In genomic region chr9:137501457-137501856, GRCh38 we compare ENCODE assay signal across 34 cellular contexts. TPM values are rescaled to one million over a fixed set of nuclear protein-coding genes. Genes with fewer than 3 reads are reported as not detected.
DNase-seq lines count a peak whose midpoint lies in the region; ATAC-seq, FAIRE-seq and TF ChIP-seq lines count a peak whose summit lies in the region.
"Had no signal": no experiment of that assay in that cellular context is flagged by ENCODE, and none has a peak within 500 bp of the region (broad histone marks: within the 10 kb centered on the region; RNA-seq: fewer than 3 reads in every experiment).

No MANE protein-coding gene starts in this region.

- TF ChIP-seq POLR2A in HepG2 (IDR thresholded peaks at IDR 0.05; ENCODE audit: insufficient read depth in 1 of 2, low read depth in 2 of 2, low read length in 2 of 2), result no peak

- peaks cover 21% of the 10 kb centered on the region for H3K27me3 Mint-ChIP-seq in activated naive CD4-positive, alpha-beta T cell treated with anti-CD3 and anti-CD28 coated beads, Interleukin-2, amount 10 ng/mL, durations not matched to agents 7 days and 5 days
- peaks cover 13% of the 10 kb centered on the region for H3K27me3 Mint-ChIP-seq in WTC11 (ENCODE audit: low read depth)
- H3K27me3 Mint-ChIP-seq: activated B cell treated with CpG ODN at 0.5 μM for 24 hours; B cell; CD4-positive, alpha-beta memory T cell had no signal

- no peak overlapping the region for H3K4me3 ChIP-seq in HepG2 (replicated peaks in 1 of 3; ENCODE audit: insufficient read depth in 1 of 3, low read depth in 2 of 3, low read length in 3 of 3)
- H3K4me3 ChIP-seq: GM12878, left lung, Peyer's patch, psoas muscle, tibial nerve had no signal

- TF ChIP-seq CTCF in WTC11 (IDR thresholded peaks at IDR 0.05) (no peak), HepG2 (CRISPR knock-in tag; IDR thresholded peaks at IDR 0.05) (no peak)

- DNase-seq in activated naive CD4-positive, alpha-beta T cell treated with anti-CD3 and anti-CD28 coated beads, Interleukin-2, amount 10 ng/mL, durations not matched to agents 7 days and 5 days, result no peak
- DNase-seq in activated naive CD4-positive, alpha-beta T cell treated with anti-CD3 and anti-CD28 coated beads, Interleukin-2, amount 50 U/mL, for 16 hours, result no peak
- no peak for DNase-seq in WTC11 (ENCODE audit: low spot score)
- DNase-seq in HepG2 (ENCODE audit: low spot score), result no peak
- no peak for DNase-seq in stimulated activated effector memory CD8-positive, alpha-beta T cell treated with anti-CD3 and anti-CD28 coated beads, Interleukin-12 subunit alpha, Interleukin-12 subunit beta, amount 100 ng/mL, for 72 hours (ENCODE audit: low spot score in 2 of 2)
- no peak for DNase-seq in hypothalamus (lab: John Stamatoyannopoulos, UW)
- DNase-seq in EL, result no peak
- DNase-seq: activated B cell treated with CpG ODN at 0.5 μM for 24 hours; activated CD4-positive, alpha-beta T cell treated with anti-CD3 and anti-CD28 coated beads, Interleukin-2, amount 10 ng/mL, durations not matched to agents 7 days and 5 days; activated naive CD4-positive, alpha-beta T cell; amygdala; CD4-positive, alpha-beta memory T cell; DMS 273 treated with DMSO at 0.1 percent for 48 hours; effector CD4-positive, alpha-beta T cell; H9; mesenchymal stem cell; MV-4-11; NCI-H1436 treated with DMSO at 0.1 percent for 48 hours; NCI-H2081 treated with DMSO at 0.1 percent for 48 hours; NCI-H2227 treated with DMSO at 0.1 percent for 48 hours; NCI-H69; Peyer's patch; SIG-M5; SW 1271 had no signal

- H3K4me1 ChIP-seq in HepG2 (ENCODE audit: insufficient read depth, low read length), result peaks cover 4% of the 10 kb centered on the region
- H3K4me1 ChIP-seq: left lung, Peyer's patch, psoas muscle, tibial nerve had no signal

- no TSS peak for BruUV-seq in HepG2 (replicated peaks; lab: Mats Ljungman, UMichigan)

- peaks cover 11% of the 10 kb centered on the region for H3K36me3 Mint-ChIP-seq in activated naive CD4-positive, alpha-beta T cell treated with anti-CD3 and anti-CD28 coated beads, Interleukin-2, amount 10 ng/mL, durations not matched to agents 7 days and 5 days
- peaks cover 16% of the 10 kb centered on the region for H3K36me3 Mint-ChIP-seq in WTC11
- H3K36me3 Mint-ChIP-seq in stimulated activated effector memory CD8-positive, alpha-beta T cell treated with anti-CD3 and anti-CD28 coated beads, Interleukin-12 subunit alpha, Interleukin-12 subunit beta, amount 100 ng/mL, for 72 hours, result peaks cover 16% of the 10 kb centered on the region

- peak overlapping the region; percentile 84 for H3K27ac Mint-ChIP-seq in activated naive CD4-positive, alpha-beta T cell treated with anti-CD3 and anti-CD28 coated beads, Interleukin-2, amount 10 ng/mL, durations not matched to agents 7 days and 5 days
- peak overlapping the region; percentile 53; the same call in 1 of the 2 replicates for H3K27ac Mint-ChIP-seq in WTC11
- H3K27ac Mint-ChIP-seq in stimulated activated effector memory CD8-positive, alpha-beta T cell treated with anti-CD3 and anti-CD28 coated beads, Interleukin-12 subunit alpha, Interleukin-12 subunit beta, amount 100 ng/mL, for 72 hours, result peak overlapping the region; percentile 94
- H3K27ac Mint-ChIP-seq: activated CD4-positive, alpha-beta T cell treated with anti-CD3 and anti-CD28 coated beads, Interleukin-2, amount 10 ng/mL, durations not matched to agents 7 days and 5 days; B cell had no signal

- peaks cover 4 to 15% of the 10 kb centered on the region in 2 experiments; a peak in 2 of 5 replicates for H3K27me3 ChIP-seq in HepG2 (ENCODE audit: control insufficient read depth in 1 of 2, insufficient read depth in 2 of 2, low read length in 2 of 2)
- H3K27me3 ChIP-seq: left lung, Peyer's patch, tibial nerve had no signal

- no peak for ATAC-seq in WTC11
- ATAC-seq in HepG2, result peak; percentile 8; the same call in 1 of the 3 replicates
- no peak for ATAC-seq in stimulated activated effector memory CD8-positive, alpha-beta T cell treated with anti-CD3 and anti-CD28 coated beads, Interleukin-12 subunit alpha, Interleukin-12 subunit beta, amount 100 ng/mL, for 72 hours
- ATAC-seq in HG03095 (IDR thresholded peaks at IDR 0.05; ENCODE audit: unreplicated experiment), result no peak
- ATAC-seq: GM12878, left lung, psoas muscle, sciatic nerve had no signal

- 24% methylated on average over 5 of the region's 12 CpGs for WGBS in HepG2 (ENCODE audit: low lambda C conversion rate)

- H3K36me3 ChIP-seq in HepG2 (replicated peaks in 1 of 2; ENCODE audit: control insufficient read depth in 1 of 2, insufficient read depth in 2 of 2, low read length in 2 of 2), result no peaks in the 10 kb centered on the region
- H3K36me3 ChIP-seq: left lung had no signal

- no peak for FAIRE-seq in HepG2 (lab: Jason Lieb, UNC)
- FAIRE-seq: bronchial epithelial cell, colon, GM12878 had no signal

- H3K27ac ChIP-seq in HepG2 (ENCODE audit: extremely low read length, insufficient read depth, low read length), result no peak overlapping the region
- H3K27ac ChIP-seq: epithelial cell of prostate, left lung, Peyer's patch, psoas muscle, tibial nerve had no signal

- H3K9me3 Mint-ChIP-seq in activated naive CD4-positive, alpha-beta T cell treated with anti-CD3 and anti-CD28 coated beads, Interleukin-2, amount 10 ng/mL, durations not matched to agents 7 days and 5 days, result peaks cover 13% of the 10 kb centered on the region
- H3K9me3 Mint-ChIP-seq in WTC11, result peaks cover 26% of the 10 kb centered on the region
- no peaks in the 10 kb centered on the region for H3K9me3 Mint-ChIP-seq in stimulated activated effector memory CD8-positive, alpha-beta T cell treated with anti-CD3 and anti-CD28 coated beads, Interleukin-12 subunit alpha, Interleukin-12 subunit beta, amount 100 ng/mL, for 72 hours
- H3K9me3 Mint-ChIP-seq: activated B cell treated with CpG ODN at 0.5 μM for 24 hours; activated CD4-positive, alpha-beta T cell treated with anti-CD3 and anti-CD28 coated beads, Interleukin-2, amount 10 ng/mL, durations not matched to agents 7 days and 5 days had no signal

- H3K9ac ChIP-seq in HepG2 (ENCODE audit: insufficient read depth, low read depth, low read length), result no peak overlapping the region

- H3K4me1 Mint-ChIP-seq in activated naive CD4-positive, alpha-beta T cell treated with anti-CD3 and anti-CD28 coated beads, Interleukin-2, amount 10 ng/mL, durations not matched to agents 7 days and 5 days, result peaks cover 4% of the 10 kb centered on the region
- no peaks in the 10 kb centered on the region for H3K4me1 Mint-ChIP-seq in WTC11
- H3K4me1 Mint-ChIP-seq in stimulated activated effector memory CD8-positive, alpha-beta T cell treated with anti-CD3 and anti-CD28 coated beads, Interleukin-12 subunit alpha, Interleukin-12 subunit beta, amount 100 ng/mL, for 72 hours, result peaks cover 13% of the 10 kb centered on the region
- H3K4me1 Mint-ChIP-seq: B cell, H9 had no signal

- TF ChIP-seq EP300 in HepG2 (IDR thresholded peaks at IDR 0.05; ENCODE audit: low read depth in 2 of 2, low read length in 2 of 2), result no peak
- TF ChIP-seq EP300 in HepG2 (CRISPR knock-in tag; IDR thresholded peaks at IDR 0.05; ENCODE audit: borderline replicate concordance), result no peak

- H3K9me3 ChIP-seq in HepG2 (ENCODE audit: low read length), result no peaks in the 10 kb centered on the region
- H3K9me3 ChIP-seq: Peyer's patch, psoas muscle, tibial nerve had no signal

- H2AFZ ChIP-seq in HepG2 (ENCODE audit: low read length), result no peak overlapping the region

- H3K79me2 ChIP-seq in HepG2 (ENCODE audit: insufficient read depth, low read length), result no peaks in the 10 kb centered on the region

- CTCF ChIA-PET in activated naive CD4-positive, alpha-beta T cell treated with anti-CD3 and anti-CD28 coated beads, Interleukin-2, amount 10 ng/mL, durations not matched to agents 7 days and 5 days (lab: Charles Lee), result no interaction called here
- CTCF ChIA-PET in WTC11 (lab: Charles Lee), result no interaction called here
- CTCF ChIA-PET in HepG2 (lab: Yijun Ruan, JAX; ENCODE audit: low intra/inter-chr PET ratio, low total read pairs), result no interaction called here

- no peak for TF ChIP-seq RAD21 in HepG2 (CRISPR knock-in tag; IDR thresholded peaks at IDR 0.05)

- POLR2A ChIA-PET in WTC11 (lab: Charles Lee) (no interaction called here), HepG2 (lab: Yijun Ruan, JAX) (no interaction called here)

- H3K4me3 Mint-ChIP-seq in activated naive CD4-positive, alpha-beta T cell treated with anti-CD3 and anti-CD28 coated beads, Interleukin-2, amount 10 ng/mL, durations not matched to agents 7 days and 5 days, result peak overlapping the region; percentile 54
- H3K4me3 Mint-ChIP-seq in WTC11, result no peak overlapping the region
- H3K4me3 Mint-ChIP-seq in stimulated activated effector memory CD8-positive, alpha-beta T cell treated with anti-CD3 and anti-CD28 coated beads, Interleukin-12 subunit alpha, Interleukin-12 subunit beta, amount 100 ng/mL, for 72 hours, result no peak overlapping the region
- H3K4me3 Mint-ChIP-seq: activated B cell treated with CpG ODN at 0.5 μM for 24 hours; activated CD4-positive, alpha-beta T cell treated with anti-CD3 and anti-CD28 coated beads, Interleukin-2, amount 10 ng/mL, durations not matched to agents 7 days and 5 days; B cell had no signal

- in situ Hi-C loops in HepG2 (cut with HindIII; ENCODE audit: extremely low pct_ligation_motif_present, low pct_unique_long_range_greater_than_20kb), result no loop called here

- no peak overlapping the region for H3K4me2 ChIP-seq in HepG2 (ENCODE audit: low read depth, low read length)

- intact Hi-C loops in HepG2 (cut with micrococcal nuclease; ENCODE audit: unreplicated experiment), result no loop called here

- no peaks in the 10 kb centered on the region for H4K20me1 ChIP-seq in HepG2 (ENCODE audit: insufficient read depth, low read length)

RNA-seq across cellular contexts. Expression of gene NSMF, which starts 42.3 kb away (rescaled TPM):
- total RNA-seq in WTC11 (2021) (61.6 to 63.7 TPM (median 61.9 TPM) in 3 replicates), HepG2 (2016; rRNA removed; fragmentation: Illumina TruSeq; extraction: Trizol) (38.3 and 44.3 TPM in 2 replicates)
- 35.6 and 45.0 TPM in 2 replicates for total RNA-seq in HepG2 (2016; cell fraction: cytosol; rRNA removed; fragmentation: Illumina TruSeq; extraction: Trizol; ENCODE audit: low read depth)
- total RNA-seq in HepG2 (2016; cell fraction: insoluble cytoplasmic fraction; rRNA removed; fragmentation: Illumina TruSeq; extraction: Trizol), result 31.9 and 43.2 TPM in 2 replicates
- total RNA-seq in HepG2 (2016; cell fraction: membrane; rRNA removed; fragmentation: Illumina TruSeq; extraction: Trizol), result 88.7 and 95.2 TPM in 2 replicates
- total RNA-seq in HepG2 (2016; cell fraction: nucleus; rRNA removed; fragmentation: Illumina TruSeq; extraction: Trizol), result 47.8 and 56.5 TPM in 2 replicates
- polyA plus RNA-seq in HepG2 (2011; rRNA removed), result 183 and 271 TPM in 2 replicates
- polyA plus RNA-seq in HepG2 (2011; cell fraction: cytosol; rRNA removed), result 147 and 184 TPM in 2 replicates
- 1,153 and 1,227 TPM in 2 replicates for polyA plus RNA-seq in HepG2 (2011; cell fraction: nucleus; rRNA removed)
- 143 and 184 TPM in 2 replicates for polyA plus RNA-seq in HepG2 (2012)
- 80.1 and 97.0 TPM in 2 replicates for polyA plus RNA-seq in HepG2 (2016; cell fraction: cytosol; fragmentation: Illumina TruSeq; extraction: Trizol; ENCODE audit: low read depth)
- polyA plus RNA-seq in HepG2 (2016; cell fraction: insoluble cytoplasmic fraction; fragmentation: Illumina TruSeq; extraction: Trizol; ENCODE audit: low read depth), result 62.3 and 80.0 TPM in 2 replicates
- 159 and 160 TPM in 2 replicates for polyA plus RNA-seq in HepG2 (2016; cell fraction: membrane; fragmentation: Illumina TruSeq; extraction: Trizol; ENCODE audit: low read depth)
- 179 and 193 TPM in 2 replicates for polyA plus RNA-seq in HepG2 (2016; cell fraction: nucleus; fragmentation: Illumina TruSeq; extraction: Trizol; ENCODE audit: insufficient read depth, low read depth)
- polyA minus RNA-seq in HepG2 (2011; rRNA and poly(A)+ RNA removed; ENCODE audit: low replicate concordance), result 64.9 and 155 TPM in 2 replicates
- polyA minus RNA-seq in HepG2 (2011; cell fraction: cytosol; rRNA and poly(A)+ RNA removed), result 76.5 and 105 TPM in 2 replicates
- 147 and 159 TPM in 2 replicates for polyA minus RNA-seq in HepG2 (2011; cell fraction: nucleus; rRNA and poly(A)+ RNA removed)

RNA-seq across cellular contexts. Expression of gene PNPLA7, which starts 48.7 kb away (rescaled TPM):
- total RNA-seq in WTC11 (2021) (1.3 to 1.6 TPM (median 1.6 TPM) in 3 replicates), HepG2 (2016; rRNA removed; fragmentation: Illumina TruSeq; extraction: Trizol) (0.21 and 0.42 TPM in 2 replicates)
- total RNA-seq in HepG2 (2016; cell fraction: cytosol; rRNA removed; fragmentation: Illumina TruSeq; extraction: Trizol; ENCODE audit: low read depth), result 0.30 and 0.53 TPM in 2 replicates
- 0.25 and 0.39 TPM in 2 replicates for total RNA-seq in HepG2 (2016; cell fraction: insoluble cytoplasmic fraction; rRNA removed; fragmentation: Illumina TruSeq; extraction: Trizol)
- 0.21 and 0.28 TPM in 2 replicates for total RNA-seq in HepG2 (2016; cell fraction: membrane; rRNA removed; fragmentation: Illumina TruSeq; extraction: Trizol)
- total RNA-seq in HepG2 (2016; cell fraction: nucleus; rRNA removed; fragmentation: Illumina TruSeq; extraction: Trizol), result 0.69 and 0.87 TPM in 2 replicates
- polyA plus RNA-seq in HepG2 (2011; rRNA removed), result 1.5 and 1.9 TPM in 2 replicates
- 0.77 and 1.1 TPM in 2 replicates for polyA plus RNA-seq in HepG2 (2011; cell fraction: cytosol; rRNA removed)
- 17.1 and 19.3 TPM in 2 replicates for polyA plus RNA-seq in HepG2 (2011; cell fraction: nucleus; rRNA removed)
- polyA plus RNA-seq in HepG2 (2012), result 3.1 and 3.5 TPM in 2 replicates
- polyA plus RNA-seq in HepG2 (2016; cell fraction: cytosol; fragmentation: Illumina TruSeq; extraction: Trizol; ENCODE audit: low read depth), result 0.14 and 0.20 TPM in 2 replicates
- 0.43 and 0.47 TPM in 2 replicates for polyA plus RNA-seq in HepG2 (2016; cell fraction: insoluble cytoplasmic fraction; fragmentation: Illumina TruSeq; extraction: Trizol; ENCODE audit: low read depth)
- polyA plus RNA-seq in HepG2 (2016; cell fraction: membrane; fragmentation: Illumina TruSeq; extraction: Trizol; ENCODE audit: low read depth), result 0.27 and 0.30 TPM in 2 replicates
- polyA plus RNA-seq in HepG2 (2016; cell fraction: nucleus; fragmentation: Illumina TruSeq; extraction: Trizol; ENCODE audit: insufficient read depth, low read depth), result 3.4 and 3.5 TPM in 2 replicates
- polyA minus RNA-seq in HepG2 (2011; rRNA and poly(A)+ RNA removed; ENCODE audit: low replicate concordance), result 1.2 and 1.9 TPM in 2 replicates
- polyA minus RNA-seq in HepG2 (2011; cell fraction: cytosol; rRNA and poly(A)+ RNA removed), result 0.49 and 1.6 TPM in 2 replicates
- polyA minus RNA-seq in HepG2 (2011; cell fraction: nucleus; rRNA and poly(A)+ RNA removed), result 2.7 and 2.9 TPM in 2 replicates

RNA-seq across cellular contexts. Expression of gene MRPL41, which starts 50.2 kb away (rescaled TPM):
- total RNA-seq in WTC11 (2021) (70.1 to 79.4 TPM (median 74.8 TPM) in 3 replicates), HepG2 (2016; rRNA removed; fragmentation: Illumina TruSeq; extraction: Trizol) (48.9 and 54.0 TPM in 2 replicates)
- 48.5 and 55.5 TPM in 2 replicates for total RNA-seq in HepG2 (2016; cell fraction: cytosol; rRNA removed; fragmentation: Illumina TruSeq; extraction: Trizol; ENCODE audit: low read depth)
- 53.0 and 54.1 TPM in 2 replicates for total RNA-seq in HepG2 (2016; cell fraction: insoluble cytoplasmic fraction; rRNA removed; fragmentation: Illumina TruSeq; extraction: Trizol)
- 49.2 and 61.1 TPM in 2 replicates for total RNA-seq in HepG2 (2016; cell fraction: membrane; rRNA removed; fragmentation: Illumina TruSeq; extraction: Trizol)
- 19.0 and 19.6 TPM in 2 replicates for total RNA-seq in HepG2 (2016; cell fraction: nucleus; rRNA removed; fragmentation: Illumina TruSeq; extraction: Trizol)
- polyA plus RNA-seq in HepG2 (2011; rRNA removed), result 20.9 and 23.4 TPM in 2 replicates
- 18.5 and 46.9 TPM in 2 replicates for polyA plus RNA-seq in HepG2 (2011; cell fraction: cytosol; rRNA removed)
- 23.0 and 28.2 TPM in 2 replicates for polyA plus RNA-seq in HepG2 (2011; cell fraction: nucleus; rRNA removed)
- 15.6 and 26.9 TPM in 2 replicates for polyA plus RNA-seq in HepG2 (2012)
- polyA plus RNA-seq in HepG2 (2016; cell fraction: cytosol; fragmentation: Illumina TruSeq; extraction: Trizol; ENCODE audit: low read depth), result 54.8 and 61.0 TPM in 2 replicates
- polyA plus RNA-seq in HepG2 (2016; cell fraction: insoluble cytoplasmic fraction; fragmentation: Illumina TruSeq; extraction: Trizol; ENCODE audit: low read depth), result 43.5 and 50.2 TPM in 2 replicates
- polyA plus RNA-seq in HepG2 (2016; cell fraction: membrane; fragmentation: Illumina TruSeq; extraction: Trizol; ENCODE audit: low read depth), result 42.3 and 46.2 TPM in 2 replicates
- 35.6 and 38.1 TPM in 2 replicates for polyA plus RNA-seq in HepG2 (2016; cell fraction: nucleus; fragmentation: Illumina TruSeq; extraction: Trizol; ENCODE audit: insufficient read depth, low read depth)
- 6.4 and 7.1 TPM in 2 replicates for polyA minus RNA-seq in HepG2 (2011; rRNA and poly(A)+ RNA removed; ENCODE audit: low replicate concordance)
- 8.6 and 11.1 TPM in 2 replicates for polyA minus RNA-seq in HepG2 (2011; cell fraction: cytosol; rRNA and poly(A)+ RNA removed)
- polyA minus RNA-seq in HepG2 (2011; cell fraction: nucleus; rRNA and poly(A)+ RNA removed), result 2.1 and 2.2 TPM in 2 replicates
